Comparison of ENCODE assay signal across 33 cellular contexts in genomic region chr12:103257763-103258162, GRCh38.
"Had no signal": no experiment of that assay in that cellular context is flagged by ENCODE, and none has a peak within 500 bp of the region (broad histone marks: within the 10 kb centered on the region; RNA-seq: fewer than 3 reads in every experiment).

No MANE protein-coding gene starts in this region.

- ATAC-seq: activated CD8-positive, alpha-beta T cell treated with anti-CD3 and anti-CD28 coated beads for 36 hours; activated naive CD4-positive, alpha-beta T cell treated with anti-CD3 and anti-CD28 coated beads, Interleukin-2, amount 50 U/mL, for 72 hours; activated T-cell treated with anti-CD3 and anti-CD28 coated beads, Interleukin-2, amount 50 U/mL, for 4 hours; activated T-cell treated with anti-CD3 and anti-CD28 coated beads, Interleukin-2, amount 50 U/mL, for 72 hours; activated T-helper 17 cell treated with anti-CD3 and anti-CD28 coated beads, Interleukin-2, amount 50 U/mL, for 72 hours; body of pancreas had no signal

- H3K27me3 ChIP-seq: adrenal gland, brain microvascular endothelial cell, breast epithelium had no signal

- H3K27ac ChIP-seq: adrenal gland, body of pancreas, brain microvascular endothelial cell, breast epithelium, VCaP had no signal

- H3K36me3 ChIP-seq: adrenal gland, brain microvascular endothelial cell, breast epithelium had no signal

- H3K9me3 ChIP-seq: adrenal gland, body of pancreas, breast epithelium had no signal

- H3K4me1 ChIP-seq: adrenal gland, body of pancreas, breast epithelium had no signal

- H3K4me3 ChIP-seq: adrenal gland, body of pancreas, breast epithelium had no signal

- FAIRE-seq: astrocyte, TTC549 had no signal

- DNase-seq: activated B cell treated with CpG ODN at 0.5 μM for 24 hours; activated CD4-positive, alpha-beta memory T cell treated with anti-CD3 and anti-CD28 coated beads for 36 hours; activated CD4-positive, alpha-beta T cell treated with anti-CD3 and anti-CD28 coated beads for 4 hours; activated CD4-positive, alpha-beta T cell treated with anti-CD3 and anti-CD28 coated beads, Interleukin-2, amount 10 ng/mL, durations not matched to agents 24 days and 14 days; activated CD4-positive, alpha-beta T cell treated with anti-CD3 and anti-CD28 coated beads, Interleukin-2, amount 50 U/mL, for 1 hour; activated CD4-positive, alpha-beta T cell treated with anti-CD3 and anti-CD28 coated beads, Interleukin-2, amount 50 U/mL, for 4 hours; activated CD4-positive, CD25-positive, alpha-beta regulatory T cell treated with anti-CD3 and anti-CD28 coated beads, Interleukin-2, amount 50 U/mL, for 72 hours; activated CD8-positive, alpha-beta memory T cell treated with anti-CD3 and anti-CD28 coated beads, Interleukin-2, amount 50 U/mL, for 4 hours; activated CD8-positive, alpha-beta T cell treated with anti-CD3 and anti-CD28 coated beads for 36 hours; activated effector memory CD4-positive, alpha-beta T cell treated with anti-CD3 and anti-CD28 coated beads, Interleukin-2, amount 50 U/mL, for 16 hours; activated gamma-delta T cell treated with Interleukin-2 at 50 U/mL for 16 hours; activated naive CD4-positive, alpha-beta T cell; activated naive CD4-positive, alpha-beta T cell treated with anti-CD3 and anti-CD28 coated beads for 36 hours; activated naive CD4-positive, alpha-beta T cell treated with anti-CD3 and anti-CD28 coated beads, Interleukin-2, amount 50 U/mL, for 16 hours; activated naive CD8-positive, alpha-beta T cell treated with anti-CD3 and anti-CD28 coated beads for 36 hours; activated T-cell treated with anti-CD3 and anti-CD28 coated beads for 4 hours; activated T-cell treated with anti-CD3 and anti-CD28 coated beads, Interleukin-2, amount 50 U/mL, for 1 hour; activated T-cell treated with anti-CD3 and anti-CD28 coated beads, Interleukin-2, amount 50 U/mL, for 4 hours; activated T-cell treated with anti-CD3 and anti-CD28 coated beads, Interleukin-2, amount 50 U/mL, for 72 hours; adrenal gland; amniotic stem cell; aorta; body of pancreas; brain microvascular endothelial cell; central memory CD4-positive, alpha-beta T cell; T-helper 2 cell; T-helper 9 cell had no signal
